10 cellular contexts compared by ENCODE assay signal in the genomic region with DNA sequence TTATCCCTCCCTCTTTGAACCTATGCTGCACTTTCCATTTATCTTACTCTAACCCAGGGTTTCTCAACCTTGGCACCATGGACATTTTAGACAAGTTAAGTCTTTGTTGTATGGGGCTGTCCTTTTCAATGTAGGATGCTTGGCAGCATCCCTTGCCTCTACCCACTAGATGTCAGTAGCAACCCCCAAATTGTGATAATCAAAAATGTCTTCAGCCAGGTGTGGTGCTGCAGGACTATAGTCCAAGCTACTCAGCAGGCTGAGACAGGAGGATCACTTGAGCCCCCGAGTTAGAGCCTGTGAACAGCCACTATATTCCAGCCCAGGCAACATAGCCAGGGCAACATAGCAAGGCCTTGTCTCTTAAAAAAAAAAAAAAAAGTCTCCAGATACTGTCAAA. TPM values are rescaled to one million over a fixed set of nuclear protein-coding genes. Genes with fewer than 3 reads are reported as not detected.
DNase-seq lines count a peak whose midpoint lies in the region; ATAC-seq and TF ChIP-seq lines count a peak whose summit lies in the region.
"Had no signal": no experiment of that assay in that cellular context is flagged by ENCODE, and none has a peak within 500 bp of the region (broad histone marks: within the 10 kb centered on the region; RNA-seq: fewer than 3 reads in every experiment).

No MANE protein-coding gene starts in this region.

- H3K9me3 ChIP-seq in adipocyte (ENCODE audit: control insufficient read depth, low read length), result no peaks in the 10 kb centered on the region
- H3K9me3 ChIP-seq in CD8-positive, alpha-beta T cell (ENCODE audit: low read length), result no peaks in the 10 kb centered on the region

- no peaks in the 10 kb centered on the region for H3K36me3 ChIP-seq in adipocyte (ENCODE audit: control insufficient read depth, insufficient read depth, low read length, severe bottlenecking)
- no peaks in the 10 kb centered on the region for H3K36me3 ChIP-seq in CD8-positive, alpha-beta T cell (ENCODE audit: insufficient read depth, low read length)

- no peak overlapping the region for H3K4me3 ChIP-seq in adipocyte (ENCODE audit: low read length)
- H3K4me3 ChIP-seq in CD8-positive, alpha-beta T cell (ENCODE audit: low read depth, low read length), result no peak overlapping the region

- POLR2A ChIA-PET in CD8-positive, alpha-beta T cell (lab: Charles Lee), result no interaction called here

- peak; percentile 61 for DNase-seq in G401 (ENCODE audit: low spot score)
- DNase-seq in Kasumi-1 (lab: John Stamatoyannopoulos, UW), result peak; percentile 0 to 2
- peak; percentile 38 for DNase-seq in adipocyte (ENCODE audit: low read depth)
- peak; percentile 17 to 63 for DNase-seq in lung microvascular endothelial cell (ENCODE audit: low read depth in 2 of 2)
- no peak for DNase-seq in stimulated activated naive CD8-positive, alpha-beta T cell treated with anti-CD3 and anti-CD28 coated beads, Interleukin-15, Interleukin-2, amounts not matched to agents 100 U/mL and 50 U/mL, for 24 hours
- no peak for DNase-seq in activated effector memory CD4-positive, alpha-beta T cell treated with Interleukin-2 at 50 U/mL for 16 hours
- no peak for DNase-seq in CD8-positive, alpha-beta T cell
- DNase-seq: activated T-cell treated with anti-CD3 and anti-CD28 coated beads, Interleukin-2, amount 50 U/mL, for 48 hours had no signal

- H3K36me3 Mint-ChIP-seq in CD8-positive, alpha-beta T cell, result no peaks in the 10 kb centered on the region

- H3K27ac ChIP-seq in CD8-positive, alpha-beta T cell (ENCODE audit: low read depth, low read length), result no peak overlapping the region

- H3K4me1 ChIP-seq in adipocyte (ENCODE audit: control insufficient read depth, insufficient read depth, low read length), result peaks cover 7% of the 10 kb centered on the region
- no peaks in the 10 kb centered on the region for H3K4me1 ChIP-seq in CD8-positive, alpha-beta T cell (ENCODE audit: insufficient read depth, low read length)

- intact Hi-C loops in CD8-positive, alpha-beta T cell (cut with DNase I, micrococcal nuclease), result no loop called here

- TF ChIP-seq CTCF in CD8-positive, alpha-beta T cell (IDR thresholded peaks at IDR 0.05), result no peak

- CTCF ChIA-PET in CD8-positive, alpha-beta T cell (lab: Charles Lee), result no interaction called here

- no peak for ATAC-seq in stimulated activated naive CD8-positive, alpha-beta T cell treated with anti-CD3 and anti-CD28 coated beads, Interleukin-15, Interleukin-2, amounts not matched to agents 100 U/mL and 50 U/mL, for 24 hours
- ATAC-seq in GM21576 (IDR thresholded peaks at IDR 0.05; ENCODE audit: unreplicated experiment), result no peak
- no peak for ATAC-seq in CD8-positive, alpha-beta T cell

- H3K27me3 Mint-ChIP-seq in CD8-positive, alpha-beta T cell (ENCODE audit: low read depth), result peaks cover 7% of the 10 kb centered on the region

- peaks cover 19% of the 10 kb centered on the region for H3K27me3 ChIP-seq in adipocyte (replicated peaks; ENCODE audit: control insufficient read depth, insufficient read depth, low read length)
- no peaks in the 10 kb centered on the region for H3K27me3 ChIP-seq in CD8-positive, alpha-beta T cell (ENCODE audit: insufficient read depth, low read length)

- no peak overlapping the region for H3K9ac ChIP-seq in adipocyte (ENCODE audit: low read length)

- no peak overlapping the region for H3K27ac Mint-ChIP-seq in CD8-positive, alpha-beta T cell

- H3K9me3 Mint-ChIP-seq in CD8-positive, alpha-beta T cell, result no peaks in the 10 kb centered on the region

- H3K4me1 Mint-ChIP-seq in CD8-positive, alpha-beta T cell (ENCODE audit: low read depth), result no peaks in the 10 kb centered on the region

- no peak overlapping the region for H3K4me3 Mint-ChIP-seq in CD8-positive, alpha-beta T cell

- in situ Hi-C loops in G401 (cut with HindIII; ENCODE audit: low sequenced_read_pairs), result no loop called here

RNA-seq across cellular contexts. Expression of gene LRCH2, which starts 7.0 kb away (rescaled TPM):
- 0.10 and 0.12 TPM in 2 replicates for total RNA-seq in G401 (2014; rRNA removed; shearing (Covaris generic))
- total RNA-seq in lung microvascular endothelial cell, result 5.4 and 15.3 TPM in 2 replicates
- total RNA-seq in CD8-positive, alpha-beta T cell, result not detected

RNA-seq across cellular contexts. Expression of gene RBMXL3, which starts 37.7 kb away (rescaled TPM):
- total RNA-seq in G401 (2014; rRNA removed; shearing (Covaris generic)), result not detected in 2 replicates
- not detected in 2 replicates for total RNA-seq in lung microvascular endothelial cell
- not detected for total RNA-seq in CD8-positive, alpha-beta T cell
- total RNA-seq: subcutaneous adipose tissue had no signal

Comparison
In these comparisons a context has a peak if more than half of its experiments do, and no peak if none do; other contexts are left out.
1. DNase-seq: peak in G401 (single experiment), Kasumi-1 (2 of 2), adipocyte (single experiment) and lung microvascular endothelial cell (2 of 2); none in stimulated activated naive CD8-positive, alpha-beta T cell treated with anti-CD3 and anti-CD28 coated beads, Interleukin-15, Interleukin-2, amounts not matched to agents 100 U/mL and 50 U/mL, for 24 hours (single experiment), activated effector memory CD4-positive, alpha-beta T cell treated with Interleukin-2 at 50 U/mL for 16 hours (single experiment) and CD8-positive, alpha-beta T cell (0 of 7).